In the genomic region with DNA sequence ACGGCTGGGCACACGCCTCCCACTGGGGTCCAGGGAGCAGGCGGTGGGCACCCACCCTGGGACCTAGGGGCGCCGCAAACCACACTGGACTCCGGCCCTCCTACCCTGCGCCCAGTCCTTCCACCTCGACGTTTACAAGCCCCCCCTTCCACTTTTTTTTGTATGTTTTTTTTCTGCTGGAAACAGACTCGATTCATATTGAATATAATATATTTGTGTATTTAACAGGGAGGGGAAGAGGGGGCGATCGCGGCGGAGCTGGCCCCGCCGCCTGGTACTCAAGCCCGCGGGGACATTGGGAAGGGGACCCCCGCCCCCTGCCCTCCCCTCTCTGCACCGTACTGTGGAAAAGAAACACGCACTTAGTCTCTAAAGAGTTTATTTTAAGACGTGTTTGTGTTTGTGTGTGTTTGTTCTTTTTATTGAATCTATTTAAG, we compare ENCODE assay signal across 8 cellular contexts. TPM values are rescaled to one million over a fixed set of nuclear protein-coding genes. Genes with fewer than 3 reads are reported as not detected.
DNase-seq lines count a peak whose midpoint lies in the region; ATAC-seq and TF ChIP-seq lines count a peak whose summit lies in the region.

No MANE protein-coding gene starts in this region.

- H3K9me3 ChIP-seq in HEK293 (ENCODE audit: control insufficient read depth, insufficient read depth, low read depth, low read length) (no peaks in the 10 kb centered on the region), skeletal muscle satellite cell (replicated peaks; ENCODE audit: low read length) (no peaks in the 10 kb centered on the region)

- peaks cover 38% of the 10 kb centered on the region for H3K4me1 Mint-ChIP-seq in T-helper 2 cell treated with Interferon-gamma antibody and Interleukin-4, amounts not matched to agents 5 μg/mL and 100 μg/mL, for 36 hours (ENCODE audit: low read depth)

- peak overlapping the region; percentile 98 for H3K27ac Mint-ChIP-seq in T-helper 2 cell treated with Interferon-gamma antibody and Interleukin-4, amounts not matched to agents 5 μg/mL and 100 μg/mL, for 36 hours

- no peaks in the 10 kb centered on the region for H3K9me3 Mint-ChIP-seq in T-helper 2 cell treated with Interferon-gamma antibody and Interleukin-4, amounts not matched to agents 5 μg/mL and 100 μg/mL, for 36 hours

- H3K4me3 ChIP-seq in HEK293 (ENCODE audit: low read depth, low read length) (peak overlapping the region; percentile 43), fibroblast of pulmonary artery (replicated peaks; ENCODE audit: low read depth, low read length) (peak overlapping the region; percentile 99), skeletal muscle satellite cell (ENCODE audit: low read length) (peak overlapping the region; percentile 96)

- H3K36me3 Mint-ChIP-seq in T-helper 2 cell treated with Interferon-gamma antibody and Interleukin-4, amounts not matched to agents 5 μg/mL and 100 μg/mL, for 36 hours (ENCODE audit: low read depth) = peaks cover 13% of the 10 kb centered on the region

- no peaks in the 10 kb centered on the region for H3K27me3 Mint-ChIP-seq in T-helper 2 cell treated with Interferon-gamma antibody and Interleukin-4, amounts not matched to agents 5 μg/mL and 100 μg/mL, for 36 hours (ENCODE audit: low read depth)

- DNase-seq in T-helper 2 cell treated with Interferon-gamma antibody and Interleukin-4, amounts not matched to agents 5 μg/mL and 100 μg/mL, for 36 hours (ENCODE audit: low spot score) = no peak
- DNase-seq in fibroblast of pulmonary artery (ENCODE audit: low read depth) = no peak
- no peak for DNase-seq in stimulated activated CD4-positive, alpha-beta T cell treated with anti-CD3 and anti-CD28 coated beads, Interleukin-4, amount 100 ng/mL, for 24 hours

- no peak for ATAC-seq in HG02642 (IDR thresholded peaks at IDR 0.05; ENCODE audit: poor library complexity, unreplicated experiment)
- no peak for ATAC-seq in GM18511 (IDR thresholded peaks at IDR 0.05; ENCODE audit: unreplicated experiment)
- no peak for ATAC-seq in HG03196 (IDR thresholded peaks at IDR 0.05; ENCODE audit: unreplicated experiment)

- H3K4me3 Mint-ChIP-seq in T-helper 2 cell treated with Interferon-gamma antibody and Interleukin-4, amounts not matched to agents 5 μg/mL and 100 μg/mL, for 36 hours = peak overlapping the region; percentile 95

- H3K27me3 ChIP-seq in skeletal muscle satellite cell (ENCODE audit: control insufficient read depth, insufficient read depth, low read length) = no peaks in the 10 kb centered on the region

- peak overlapping the region; percentile 58; the same call in 1 of the 2 replicates for H3K27ac ChIP-seq in HEK293 (ENCODE audit: extremely low read depth, low read depth, low read length)

- H3K36me3 ChIP-seq in HEK293 (ENCODE audit: control insufficient read depth in 2 of 2, insufficient read depth in 1 of 2, low read length in 2 of 2) (peaks cover 5 to 6% of the 10 kb centered on the region in 2 experiments; a peak in 2 of 3 replicates), skeletal muscle satellite cell (ENCODE audit: insufficient read depth, low read length) (peaks cover 10% of the 10 kb centered on the region)

- H3K4me2 ChIP-seq in skeletal muscle satellite cell (ENCODE audit: low read length) = peak overlapping the region; percentile 91

- POLR2A ChIA-PET in HEK293 (lab: Yijun Ruan, JAX) = interaction anchor here (0.5 to 3.6 kb wide), 15 partner anchors 8 to 121 kb away, joined by 3 to 42 read pairs (median 7); partner anchors contain the start of genes DHPS, DNASE2, FBXW9 and PRDX2

- TF ChIP-seq CTCF in HEK293 (tag by site-specific recombination; IDR thresholded peaks at IDR 0.05) = no peak; the same call in 1 of the 2 replicates
- TF ChIP-seq CTCF in fibroblast of pulmonary artery (IDR thresholded peaks at IDR 0.05; ENCODE audit: low read length, missing control alignments) = no peak

- H3K9ac ChIP-seq in skeletal muscle satellite cell (ENCODE audit: low read depth, low read length) = peak overlapping the region; percentile 98

- CTCF ChIA-PET in HEK293 (lab: Yijun Ruan, JAX) = interaction anchor here (0.5 to 16.5 kb wide), 5 partner anchors 15 to 75 kb away, joined by 3 to 386 read pairs (median 3); partner anchors contain the start of gene HOOK2

- peaks cover 21% of the 10 kb centered on the region for H3K4me1 ChIP-seq in HEK293 (ENCODE audit: control insufficient read depth, insufficient read depth, low read length)
- H3K4me1 ChIP-seq in skeletal muscle satellite cell (ENCODE audit: control insufficient read depth, insufficient read depth, low read length) = peaks cover 41% of the 10 kb centered on the region

TF ChIP-seq in HEK293, 187 proteins besides CTCF, POLR2A, EP300 and RAD21 (continues in another document):
- TF ChIP-seq ZBTB10 (tag by site-specific recombination; IDR thresholded peaks at IDR 0.05) (peak; percentile 67; the same call in 1 of the 2 replicates), BCL11B (tag by site-specific recombination; IDR thresholded peaks at IDR 0.05; ENCODE audit: low read depth) (peak; percentile 24; the same call in 1 of the 2 replicates), ZNF335 (tag by site-specific recombination; conservative IDR thresholded peaks at IDR 0.05) (no peak; the same call in 1 of the 2 replicates), ZBTB7A (tag by site-specific recombination; IDR thresholded peaks at IDR 0.05; ENCODE audit: low read depth) (peak; percentile 85; the same call in 1 of the 2 replicates), ZFP37 (tag by site-specific recombination; IDR thresholded peaks at IDR 0.05) (peak; percentile 22; the same call in 1 of the 2 replicates), ZBTB21 (tag by site-specific recombination; IDR thresholded peaks at IDR 0.05) (0 out of 2 replicates have a peak, but pooled peaks have one; percentile 24), ZNF792 (tag by site-specific recombination; IDR thresholded peaks at IDR 0.05) (0 out of 2 replicates have a peak, but pooled peaks have one; percentile 52), ZNF19 (tag by site-specific recombination; IDR thresholded peaks at IDR 0.05; ENCODE audit: low read depth) (no peak), ZBTB17 (tag by site-specific recombination; IDR thresholded peaks at IDR 0.05) (peak; percentile 47; the same call in 1 of the 2 replicates), PRDM1 (tag by site-specific recombination; IDR thresholded peaks at IDR 0.05) (no peak), ZNF660 (tag by site-specific recombination; IDR thresholded peaks at IDR 0.05) (0 out of 2 replicates have a peak, but pooled peaks have one; percentile 8)
- TF ChIP-seq, protein P1, sequence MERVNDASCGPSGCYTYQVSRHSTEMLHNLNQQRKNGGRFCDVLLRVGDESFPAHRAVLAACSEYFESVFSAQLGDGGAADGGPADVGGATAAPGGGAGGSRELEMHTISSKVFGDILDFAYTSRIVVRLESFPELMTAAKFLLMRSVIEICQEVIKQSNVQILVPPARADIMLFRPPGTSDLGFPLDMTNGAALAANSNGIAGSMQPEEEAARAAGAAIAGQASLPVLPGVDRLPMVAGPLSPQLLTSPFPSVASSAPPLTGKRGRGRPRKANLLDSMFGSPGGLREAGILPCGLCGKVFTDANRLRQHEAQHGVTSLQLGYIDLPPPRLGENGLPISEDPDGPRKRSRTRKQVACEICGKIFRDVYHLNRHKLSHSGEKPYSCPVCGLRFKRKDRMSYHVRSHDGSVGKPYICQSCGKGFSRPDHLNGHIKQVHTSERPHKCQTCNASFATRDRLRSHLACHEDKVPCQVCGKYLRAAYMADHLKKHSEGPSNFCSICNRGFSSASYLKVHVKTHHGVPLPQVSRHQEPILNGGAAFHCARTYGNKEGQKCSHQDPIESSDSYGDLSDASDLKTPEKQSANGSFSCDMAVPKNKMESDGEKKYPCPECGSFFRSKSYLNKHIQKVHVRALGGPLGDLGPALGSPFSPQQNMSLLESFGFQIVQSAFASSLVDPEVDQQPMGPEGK (tag by site-specific recombination; IDR thresholded peaks at IDR 0.05) = peak; percentile 80

RNA-seq across cellular contexts. Expression of gene JUNB, which starts 1.6 kb away (rescaled TPM):
- 103 and 132 TPM in 2 replicates for total RNA-seq in skeletal muscle satellite cell (2012; rRNA removed)

RNA-seq across cellular contexts. Expression of gene PRDX2, which starts 8.7 kb away (rescaled TPM):
- total RNA-seq in skeletal muscle satellite cell (2012; rRNA removed) = 112 and 139 TPM in 2 replicates

RNA-seq across cellular contexts. Expression of gene THSD8, which starts 9.0 kb away (rescaled TPM):
- total RNA-seq in skeletal muscle satellite cell (2012; rRNA removed) = not detected in 2 replicates

RNA-seq across cellular contexts. Expression of gene RNASEH2A, which starts 13.5 kb away (rescaled TPM):
- total RNA-seq in skeletal muscle satellite cell (2012; rRNA removed) = 25.6 and 28.4 TPM in 2 replicates

RNA-seq across cellular contexts. Expression of gene HOOK2, which starts 17.5 kb away (rescaled TPM):
- 9.1 and 12.2 TPM in 2 replicates for total RNA-seq in skeletal muscle satellite cell (2012; rRNA removed)

Comparison
In these comparisons a context has a peak if more than half of its experiments do, and no peak if none do; other contexts are left out.
1. H3K4me3 ChIP-seq: peak in every context shown above with its lines; median percentile 99 in fibroblast of pulmonary artery; 96 in skeletal muscle satellite cell; 43 in HEK293.